Comparison of ENCODE assay signal across 9 cellular contexts in the genomic region with DNA sequence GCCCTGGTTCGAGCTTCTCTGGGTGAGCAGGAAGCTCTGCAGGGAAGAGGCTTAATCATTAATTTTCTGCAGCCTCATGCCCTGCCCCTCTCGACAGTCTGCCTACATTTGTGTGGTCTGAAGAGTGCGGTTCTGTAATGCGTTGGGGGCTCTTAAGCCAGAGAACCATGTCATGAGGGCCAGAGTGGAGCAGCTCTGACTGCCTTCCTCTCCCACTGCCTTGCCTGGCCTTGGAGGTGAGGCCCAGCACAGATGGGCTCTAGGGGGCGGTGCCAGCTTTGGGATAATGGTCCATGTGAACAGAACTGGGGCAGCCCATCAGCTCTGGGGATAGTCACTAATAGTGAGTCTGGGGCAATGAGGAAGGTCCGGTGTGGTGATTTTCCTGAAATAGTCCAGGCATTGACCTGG. TPM values are rescaled to one million over a fixed set of nuclear protein-coding genes. Genes with fewer than 3 reads are reported as not detected.
DNase-seq lines count a peak whose midpoint lies in the region; ATAC-seq and TF ChIP-seq lines count a peak whose summit lies in the region.
"Had no signal": no experiment of that assay in that cellular context is flagged by ENCODE, and none has a peak within 500 bp of the region (broad histone marks: within the 10 kb centered on the region; RNA-seq: fewer than 3 reads in every experiment).

No MANE protein-coding gene starts in this region.

- no peak overlapping the region for H3K4me3 ChIP-seq in brain microvascular endothelial cell (ENCODE audit: low read depth, low read length)

- DNase-seq in NCI-H345 (lab: John Stamatoyannopoulos, UW), result peak; percentile 35
- DNase-seq in NCI-H345 treated with DMSO at 0.1 percent for 48 hours (lab: John Stamatoyannopoulos, UW; ENCODE audit: unreplicated experiment), result no peak
- DNase-seq in brain microvascular endothelial cell, result no peak
- no peak for DNase-seq in omental fat pad (ENCODE audit: low spot score)
- no peak for DNase-seq in NK-92 (lab: John Stamatoyannopoulos, UW; ENCODE audit: unreplicated experiment)
- DNase-seq: NCI-H446 treated with DMSO at 0.1 percent for 48 hours had no signal

- ATAC-seq in omental fat pad (ENCODE audit: low FRiP score) (peak; percentile 30), HG02610 (IDR thresholded peaks at IDR 0.05; ENCODE audit: unreplicated experiment) (no peak), HG02588 (IDR thresholded peaks at IDR 0.05; ENCODE audit: unreplicated experiment) (no peak)

- no peaks in the 10 kb centered on the region for H3K36me3 ChIP-seq in brain microvascular endothelial cell (replicated peaks)

- TF ChIP-seq RAD21 in Ishikawa (IDR thresholded peaks at IDR 0.05; ENCODE audit: low read depth), result peak; percentile 63

- in situ Hi-C loops in brain microvascular endothelial cell (cut with HindIII; ENCODE audit: low pct_ligation_motif_present, low sequenced_read_pairs), result no loop called here

- TF ChIP-seq CTCF in brain microvascular endothelial cell (IDR thresholded peaks at IDR 0.05; ENCODE audit: low read depth, low read length, missing control alignments) (peak; percentile 28), omental fat pad (IDR thresholded peaks at IDR 0.05) (no peak)

- H3K27me3 ChIP-seq in brain microvascular endothelial cell (replicated peaks), result peaks cover 47% of the 10 kb centered on the region

- TF ChIP-seq EP300 in Ishikawa (IDR thresholded peaks at IDR 0.05; ENCODE audit: borderline replicate concordance), result no peak

- H3K27ac ChIP-seq in brain microvascular endothelial cell, result no peak overlapping the region

TF ChIP-seq in Ishikawa, 13 proteins besides CTCF, POLR2A, EP300 and RAD21:
- no peak for TF ChIP-seq FOXM1 (IDR thresholded peaks at IDR 0.05; ENCODE audit: borderline replicate concordance, low read depth)
- no peak for TF ChIP-seq TAF1 (IDR thresholded peaks at IDR 0.05; ENCODE audit: low read depth)
- TF ChIP-seq ZBTB7A (IDR thresholded peaks at IDR 0.05; ENCODE audit: low read depth), result no peak
- TF ChIP-seq, protein P1, sequence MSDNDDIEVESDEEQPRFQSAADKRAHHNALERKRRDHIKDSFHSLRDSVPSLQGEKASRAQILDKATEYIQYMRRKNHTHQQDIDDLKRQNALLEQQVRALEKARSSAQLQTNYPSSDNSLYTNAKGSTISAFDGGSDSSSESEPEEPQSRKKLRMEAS (IDR thresholded peaks at IDR 0.05), result no peak
- TF ChIP-seq, protein P2, sequence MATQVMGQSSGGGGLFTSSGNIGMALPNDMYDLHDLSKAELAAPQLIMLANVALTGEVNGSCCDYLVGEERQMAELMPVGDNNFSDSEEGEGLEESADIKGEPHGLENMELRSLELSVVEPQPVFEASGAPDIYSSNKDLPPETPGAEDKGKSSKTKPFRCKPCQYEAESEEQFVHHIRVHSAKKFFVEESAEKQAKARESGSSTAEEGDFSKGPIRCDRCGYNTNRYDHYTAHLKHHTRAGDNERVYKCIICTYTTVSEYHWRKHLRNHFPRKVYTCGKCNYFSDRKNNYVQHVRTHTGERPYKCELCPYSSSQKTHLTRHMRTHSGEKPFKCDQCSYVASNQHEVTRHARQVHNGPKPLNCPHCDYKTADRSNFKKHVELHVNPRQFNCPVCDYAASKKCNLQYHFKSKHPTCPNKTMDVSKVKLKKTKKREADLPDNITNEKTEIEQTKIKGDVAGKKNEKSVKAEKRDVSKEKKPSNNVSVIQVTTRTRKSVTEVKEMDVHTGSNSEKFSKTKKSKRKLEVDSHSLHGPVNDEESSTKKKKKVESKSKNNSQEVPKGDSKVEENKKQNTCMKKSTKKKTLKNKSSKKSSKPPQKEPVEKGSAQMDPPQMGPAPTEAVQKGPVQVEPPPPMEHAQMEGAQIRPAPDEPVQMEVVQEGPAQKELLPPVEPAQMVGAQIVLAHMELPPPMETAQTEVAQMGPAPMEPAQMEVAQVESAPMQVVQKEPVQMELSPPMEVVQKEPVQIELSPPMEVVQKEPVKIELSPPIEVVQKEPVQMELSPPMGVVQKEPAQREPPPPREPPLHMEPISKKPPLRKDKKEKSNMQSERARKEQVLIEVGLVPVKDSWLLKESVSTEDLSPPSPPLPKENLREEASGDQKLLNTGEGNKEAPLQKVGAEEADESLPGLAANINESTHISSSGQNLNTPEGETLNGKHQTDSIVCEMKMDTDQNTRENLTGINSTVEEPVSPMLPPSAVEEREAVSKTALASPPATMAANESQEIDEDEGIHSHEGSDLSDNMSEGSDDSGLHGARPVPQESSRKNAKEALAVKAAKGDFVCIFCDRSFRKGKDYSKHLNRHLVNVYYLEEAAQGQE (IDR thresholded peaks at IDR 0.05; ENCODE audit: low read depth), result no peak
- TF ChIP-seq NFIC (IDR thresholded peaks at IDR 0.05), result no peak
- no peak for TF ChIP-seq TCF12 (IDR thresholded peaks at IDR 0.05; ENCODE audit: low read depth)
- TF ChIP-seq CREB1 (IDR thresholded peaks at IDR 0.05; ENCODE audit: low read depth), result no peak
- no peak for TF ChIP-seq YY1 (IDR thresholded peaks at IDR 0.05; ENCODE audit: low read depth)
- no peak for TF ChIP-seq EGR1 (IDR thresholded peaks at IDR 0.05)
- no peak for TF ChIP-seq TEAD4 (IDR thresholded peaks at IDR 0.05)
- no peak for TF ChIP-seq CEBPB (IDR thresholded peaks at IDR 0.05)
- TF ChIP-seq, protein P3, sequence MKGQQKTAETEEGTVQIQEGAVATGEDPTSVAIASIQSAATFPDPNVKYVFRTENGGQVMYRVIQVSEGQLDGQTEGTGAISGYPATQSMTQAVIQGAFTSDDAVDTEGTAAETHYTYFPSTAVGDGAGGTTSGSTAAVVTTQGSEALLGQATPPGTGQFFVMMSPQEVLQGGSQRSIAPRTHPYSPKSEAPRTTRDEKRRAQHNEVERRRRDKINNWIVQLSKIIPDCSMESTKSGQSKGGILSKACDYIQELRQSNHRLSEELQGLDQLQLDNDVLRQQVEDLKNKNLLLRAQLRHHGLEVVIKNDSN (IDR thresholded peaks at IDR 0.05), result no peak

RNA-seq across cellular contexts. Expression of a gene that starts 5.7 kb away (rescaled TPM):
- 1 to 10 TPM in 2 of 4 donors, under 1 TPM in 2; 0.16 to 5.3 (median 1.6) TPM for total RNA-seq in omental fat pad
